15 cellular contexts compared by ENCODE assay signal in genomic region chr20:5945963-5946362, GRCh38. TPM values are rescaled to one million over a fixed set of nuclear protein-coding genes. Genes with fewer than 3 reads are reported as not detected.
DNase-seq lines count a peak whose midpoint lies in the region; ATAC-seq and TF ChIP-seq lines count a peak whose summit lies in the region.
"Had no signal": no experiment of that assay in that cellular context is flagged by ENCODE, and none has a peak within 500 bp of the region (broad histone marks: within the 10 kb centered on the region; RNA-seq: fewer than 3 reads in every experiment).

No MANE protein-coding gene starts in this region.

- H3K27me3 Mint-ChIP-seq in natural killer cell treated with Interleukin-12 subunit alpha and Interleukin-12 subunit beta and Interleukin-15 and Interleukin-18, amount 100 ng/mL, for 72 hours = no peaks in the 10 kb centered on the region
- no peaks in the 10 kb centered on the region for H3K27me3 Mint-ChIP-seq in natural killer cell (ENCODE audit: low read depth in 2 of 2)

- no peak for ATAC-seq in natural killer cell treated with Interleukin-12 subunit alpha and Interleukin-12 subunit beta and Interleukin-15 and Interleukin-18, amount 100 ng/mL, for 72 hours
- ATAC-seq in natural killer cell (no peak), GM18520 (IDR thresholded peaks at IDR 0.05; ENCODE audit: unreplicated experiment) (no peak), HG02970 (IDR thresholded peaks at IDR 0.05; ENCODE audit: low FRiP score, unreplicated experiment) (no peak)
- ATAC-seq: heart right ventricle had no signal

- intact Hi-C loops in natural killer cell (cut with micrococcal nuclease) = no loop called here

- H3K36me3 Mint-ChIP-seq in natural killer cell treated with Interleukin-12 subunit alpha and Interleukin-12 subunit beta and Interleukin-15 and Interleukin-18, amount 100 ng/mL, for 72 hours = peaks cover 33% of the 10 kb centered on the region
- H3K36me3 Mint-ChIP-seq in natural killer cell = peaks cover 33% of the 10 kb centered on the region

- no peak for TF ChIP-seq CTCF in natural killer cell (IDR thresholded peaks at IDR 0.05)
- no peak for TF ChIP-seq CTCF in GM20000 (IDR thresholded peaks at IDR 0.05; ENCODE audit: extremely low read depth, missing control alignments)

- peaks cover 40 to 52% of the 10 kb centered on the region in 2 donors for H3K4me1 Mint-ChIP-seq in natural killer cell treated with Interleukin-12 subunit alpha and Interleukin-12 subunit beta and Interleukin-15 and Interleukin-18, amount 100 ng/mL, for 72 hours (ENCODE audit: low read depth in 2 of 2)
- peaks cover 46% of the 10 kb centered on the region in 2 donors for H3K4me1 Mint-ChIP-seq in natural killer cell

- H3K9me3 Mint-ChIP-seq in natural killer cell treated with Interleukin-12 subunit alpha and Interleukin-12 subunit beta and Interleukin-15 and Interleukin-18, amount 100 ng/mL, for 72 hours = no peaks in the 10 kb centered on the region
- H3K9me3 Mint-ChIP-seq in natural killer cell = no peaks in the 10 kb centered on the region
- H3K9me3 Mint-ChIP-seq: H9; T-helper 2 cell treated with Interferon-gamma antibody and Interleukin-4, amounts not matched to agents 5 μg/mL and 100 μg/mL, for 36 hours had no signal

- DNase-seq in natural killer cell treated with Interleukin-12 subunit alpha and Interleukin-12 subunit beta and Interleukin-15 and Interleukin-18, amount 100 ng/mL, for 72 hours (ENCODE audit: low spot score) = no peak
- DNase-seq in natural killer cell = no peak
- DNase-seq in NCI-H226 = peak; percentile 47
- DNase-seq in dermis blood vessel endothelial cell = peak; percentile 3
- peak; percentile 6 for DNase-seq in stromal cell of bone marrow (ENCODE audit: low read depth)
- DNase-seq in GM20000 (ENCODE audit: low spot score) = no peak
- DNase-seq: COR-L47; H9; heart right ventricle; NCI-H1105; NK-92 treated with Interleukin-12 subunit alpha and Interleukin-12 subunit beta, amount 100 ng/mL, for 24 hours; posterior cingulate gyrus had no signal

- H3K4me3 Mint-ChIP-seq in natural killer cell treated with Interleukin-12 subunit alpha and Interleukin-12 subunit beta and Interleukin-15 and Interleukin-18, amount 100 ng/mL, for 72 hours = peak overlapping the region; percentile 10
- H3K4me3 Mint-ChIP-seq in natural killer cell = no peak overlapping the region
- H3K4me3 Mint-ChIP-seq: H9; T-helper 2 cell treated with Interferon-gamma antibody and Interleukin-4, amounts not matched to agents 5 μg/mL and 100 μg/mL, for 36 hours had no signal

- H3K27ac Mint-ChIP-seq in natural killer cell treated with Interleukin-12 subunit alpha and Interleukin-12 subunit beta and Interleukin-15 and Interleukin-18, amount 100 ng/mL, for 72 hours = peak overlapping the region; percentile 81 to 87
- H3K27ac Mint-ChIP-seq in natural killer cell = peak overlapping the region in 1 of 2 donors; percentile 47
- H3K27ac Mint-ChIP-seq: H9; T-helper 2 cell treated with Interferon-gamma antibody and Interleukin-4, amounts not matched to agents 5 μg/mL and 100 μg/mL, for 36 hours had no signal

RNA-seq across cellular contexts. Expression of gene TRMT6, which starts 4.4 kb away (rescaled TPM):
- 10 to 100 TPM; 20.1 to 28.6 TPM for total RNA-seq in natural killer cell treated with Interleukin-12 subunit alpha and Interleukin-12 subunit beta and Interleukin-15 and Interleukin-18, amount 100 ng/mL, for 72 hours
- total RNA-seq in natural killer cell (10 to 100 TPM in 1 of 3 donors, 1 to 10 TPM in 2; 9.2 to 13.0 (median 9.9) TPM), dermis blood vessel endothelial cell (7.0 and 9.4 TPM in 2 replicates)

RNA-seq across cellular contexts. Expression of gene MCM8, which starts 4.5 kb away (rescaled TPM):
- 10 to 100 TPM; 23.9 to 34.1 TPM for total RNA-seq in natural killer cell treated with Interleukin-12 subunit alpha and Interleukin-12 subunit beta and Interleukin-15 and Interleukin-18, amount 100 ng/mL, for 72 hours
- total RNA-seq in natural killer cell (10 to 100 TPM in 1 of 3 donors, 1 to 10 TPM in 2; 8.1 to 14.3 (median 9.0) TPM), dermis blood vessel endothelial cell (6.8 and 14.4 TPM in 2 replicates)

RNA-seq across cellular contexts. Expression of gene CHGB, which starts 34.7 kb away (rescaled TPM):
- not detected for total RNA-seq in natural killer cell treated with Interleukin-12 subunit alpha and Interleukin-12 subunit beta and Interleukin-15 and Interleukin-18, amount 100 ng/mL, for 72 hours
- total RNA-seq in natural killer cell = not detected
- 0.14 TPM in 1 of 2 replicates, not detected in the other for total RNA-seq in dermis blood vessel endothelial cell

RNA-seq across cellular contexts. Expression of gene CRLS1, which starts 60.0 kb away (rescaled TPM):
- 10 to 100 TPM; 31.8 to 35.3 TPM for total RNA-seq in natural killer cell treated with Interleukin-12 subunit alpha and Interleukin-12 subunit beta and Interleukin-15 and Interleukin-18, amount 100 ng/mL, for 72 hours
- total RNA-seq in natural killer cell (10 to 100 TPM; 13.0 to 20.5 (median 14.6) TPM), dermis blood vessel endothelial cell (34.4 and 48.6 TPM in 2 replicates)

Comparison
In these comparisons a context has a peak if more than half of its experiments do, and no peak if none do; other contexts are left out.
1. DNase-seq: peak in NCI-H226 (single experiment), dermis blood vessel endothelial cell (single experiment) and stromal cell of bone marrow (single experiment); none in natural killer cell treated with Interleukin-12 subunit alpha and Interleukin-12 subunit beta and Interleukin-15 and Interleukin-18, amount 100 ng/mL, for 72 hours (single experiment), natural killer cell (single experiment) and GM20000 (single experiment).